Comparison of ENCODE assay signal across 8 cellular contexts in the genomic region with DNA sequence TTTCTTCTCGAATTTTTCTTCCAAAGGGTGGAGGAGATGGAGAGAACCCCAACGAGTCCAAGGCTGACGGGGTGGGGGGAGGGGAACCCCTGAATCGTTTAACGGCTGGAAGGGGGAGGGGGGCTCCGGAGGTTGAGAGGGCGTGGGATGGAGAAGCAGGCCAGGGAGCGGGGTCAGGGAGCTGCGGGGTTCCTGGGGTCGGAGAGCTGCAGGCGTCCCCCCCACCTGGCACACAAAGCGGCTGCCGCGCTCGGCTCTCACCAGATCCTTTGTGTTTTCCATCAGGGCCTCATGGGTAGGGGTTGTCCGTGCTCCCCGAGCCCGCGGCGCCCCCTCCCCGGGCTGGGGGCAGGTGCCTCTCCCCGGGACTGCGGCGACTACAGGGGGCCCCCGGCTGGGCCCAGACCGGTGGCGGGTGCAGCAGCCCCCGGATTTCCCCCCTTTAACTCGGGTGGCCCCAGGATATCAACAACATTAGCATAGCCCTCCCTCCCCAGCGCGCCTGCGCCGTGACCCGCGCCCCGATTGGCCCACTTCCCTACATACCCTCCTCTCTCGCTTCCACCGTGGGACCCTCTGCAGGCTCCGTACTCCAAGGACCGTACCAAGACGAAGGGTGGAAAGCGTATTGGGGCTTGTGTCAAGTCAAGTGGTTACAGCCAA. TPM values are rescaled to one million over a fixed set of nuclear protein-coding genes. Genes with fewer than 3 reads are reported as not detected.
DNase-seq lines count a peak whose midpoint lies in the region; ATAC-seq and TF ChIP-seq lines count a peak whose summit lies in the region.

A gene (minus strand): TSS at position 476 of the 663 bp plus-strand sequence. CDS start 34,888 bp downstream, outside the sequence.

- ATAC-seq in HG03196 (IDR thresholded peaks at IDR 0.05; ENCODE audit: unreplicated experiment) = peak; percentile 77
- peak; percentile 90 for ATAC-seq in activated CD4-positive, CD25-positive, alpha-beta regulatory T cell treated with anti-CD3 and anti-CD28 coated beads, Interleukin-2, amount 50 U/mL, for 24 hours

- no peaks in the 10 kb centered on the region for H3K27me3 ChIP-seq in AG04450 (ENCODE audit: control insufficient read depth, insufficient read depth, low read length)

- peak within 1 kb of the TSS; percentile 100 for H3K27ac ChIP-seq in AG04450 (ENCODE audit: low read depth, low read length)

- no peaks in the 10 kb centered on the region for H3K9me3 ChIP-seq in AG04450 (ENCODE audit: control insufficient read depth, insufficient read depth, low read length)

- CTCF ChIA-PET in AG04450 (lab: Charles Lee) = no interaction called here

- peak; percentile 23 for TF ChIP-seq POLR2A in GM18951 (IDR thresholded peaks at IDR 0.05; ENCODE audit: extremely low read depth, insufficient read depth, insufficient read length)

- POLR2A ChIA-PET in AG04450 (lab: Yijun Ruan, JAX) = no interaction called here

- DNase-seq in AG04450 (ENCODE audit: low read depth, low spot score) (peak; percentile 95), NCI-H446 (lab: John Stamatoyannopoulos, UW) (peak; percentile 96), cerebellar cortex (ENCODE audit: low spot score) (peak; percentile 96), islet precursor cell (peak; percentile 99)
- peak; percentile 90 for DNase-seq in stimulated activated CD4-positive, alpha-beta T cell treated with anti-CD3 and anti-CD28 coated beads, Interleukin-12 subunit alpha, Interleukin-12 subunit beta, amount 100 ng/mL, for 4 hours

- no peak for TF ChIP-seq CTCF in AG04450 (IDR thresholded peaks at IDR 0.05; ENCODE audit: low read depth, low read length)

- peak within 1 kb of the TSS; percentile 87 for H3K4me3 ChIP-seq in AG04450 (ENCODE audit: low read depth, low read length)

- in situ Hi-C loops in GM18951 (cut with MboI; ENCODE audit: low sequenced_read_pairs, unreplicated experiment) = no loop called here

RNA-seq across cellular contexts. Expression of the gene that starts here (rescaled TPM):
- polyA plus RNA-seq in AG04450 (2011; rRNA removed) = 6.4 and 10.2 TPM in 2 replicates
- 6.4 and 12.2 TPM in 2 replicates for polyA minus RNA-seq in AG04450 (2011; rRNA and poly(A)+ RNA removed)

Comparison
In these comparisons a context has a peak if more than half of its experiments do, and no peak if none do; other contexts are left out.
1. Peak in every context shown above with its lines: DNase-seq, ATAC-seq, H3K4me3 ChIP-seq and H3K27ac ChIP-seq.